ENCODE assay signal across 2 cellular contexts in genomic region chr13:37534181-37534580, GRCh38.
TF ChIP-seq lines count a peak whose summit lies in the region.

No MANE protein-coding gene starts in this region.

TF ChIP-seq in GM23338, 12 proteins besides CTCF, POLR2A, EP300 and RAD21 (continued from another document):
- TF ChIP-seq REST (IDR thresholded peaks at IDR 0.05; ENCODE audit: unreplicated experiment) (no peak), STAT1 (IDR thresholded peaks at IDR 0.05; ENCODE audit: unreplicated experiment) (no peak), NANOG (IDR thresholded peaks at IDR 0.05; ENCODE audit: borderline replicate concordance) (no peak), ZNF462 (CRISPR knock-in tag; IDR thresholded peaks at IDR 0.05) (no peak), EZH2phosphoT487 (IDR thresholded peaks at IDR 0.05; ENCODE audit: unreplicated experiment) (no peak), EZH2 (IDR thresholded peaks at IDR 0.05; ENCODE audit: low read depth, unreplicated experiment) (no peak), ZNF331 (CRISPR knock-in tag; IDR thresholded peaks at IDR 0.05; ENCODE audit: low read depth) (no peak)

TF ChIP-seq in WTC11, 78 proteins besides CTCF, POLR2A, EP300 and RAD21 (continued from another document):
- TF ChIP-seq ZNF532 (CRISPR knock-in tag; IDR thresholded peaks at IDR 0.05; ENCODE audit: borderline replicate concordance) = no peak
- TF ChIP-seq IRF1 (CRISPR knock-in tag; IDR thresholded peaks at IDR 0.05) = no peak
- TF ChIP-seq ZNF138 (CRISPR knock-in tag; conservative IDR thresholded peaks at IDR 0.05) = no peak
- no peak for TF ChIP-seq HMGA2 (CRISPR knock-in tag; IDR thresholded peaks at IDR 0.05)
- no peak for TF ChIP-seq ZNF425 (CRISPR knock-in tag; conservative IDR thresholded peaks at IDR 0.05)
- TF ChIP-seq PREB (CRISPR knock-in tag; IDR thresholded peaks at IDR 0.05; ENCODE audit: borderline replicate concordance) = no peak
- no peak for TF ChIP-seq OVOL2 (CRISPR knock-in tag; IDR thresholded peaks at IDR 0.05; ENCODE audit: borderline replicate concordance)
- TF ChIP-seq NR3C1 (CRISPR knock-in tag; conservative IDR thresholded peaks at IDR 0.05; ENCODE audit: low read depth) = no peak
- TF ChIP-seq NFATC4 (CRISPR knock-in tag; IDR thresholded peaks at IDR 0.05) = no peak
- no peak for TF ChIP-seq SOX15 (CRISPR knock-in tag; IDR thresholded peaks at IDR 0.05)
- no peak for TF ChIP-seq MXD4 (CRISPR knock-in tag; IDR thresholded peaks at IDR 0.05; ENCODE audit: borderline replicate concordance)
- TF ChIP-seq GABPB1 (CRISPR knock-in tag; IDR thresholded peaks at IDR 0.05) = no peak
